Comparison of ENCODE assay signal across 1 cellular context in the genomic region with DNA sequence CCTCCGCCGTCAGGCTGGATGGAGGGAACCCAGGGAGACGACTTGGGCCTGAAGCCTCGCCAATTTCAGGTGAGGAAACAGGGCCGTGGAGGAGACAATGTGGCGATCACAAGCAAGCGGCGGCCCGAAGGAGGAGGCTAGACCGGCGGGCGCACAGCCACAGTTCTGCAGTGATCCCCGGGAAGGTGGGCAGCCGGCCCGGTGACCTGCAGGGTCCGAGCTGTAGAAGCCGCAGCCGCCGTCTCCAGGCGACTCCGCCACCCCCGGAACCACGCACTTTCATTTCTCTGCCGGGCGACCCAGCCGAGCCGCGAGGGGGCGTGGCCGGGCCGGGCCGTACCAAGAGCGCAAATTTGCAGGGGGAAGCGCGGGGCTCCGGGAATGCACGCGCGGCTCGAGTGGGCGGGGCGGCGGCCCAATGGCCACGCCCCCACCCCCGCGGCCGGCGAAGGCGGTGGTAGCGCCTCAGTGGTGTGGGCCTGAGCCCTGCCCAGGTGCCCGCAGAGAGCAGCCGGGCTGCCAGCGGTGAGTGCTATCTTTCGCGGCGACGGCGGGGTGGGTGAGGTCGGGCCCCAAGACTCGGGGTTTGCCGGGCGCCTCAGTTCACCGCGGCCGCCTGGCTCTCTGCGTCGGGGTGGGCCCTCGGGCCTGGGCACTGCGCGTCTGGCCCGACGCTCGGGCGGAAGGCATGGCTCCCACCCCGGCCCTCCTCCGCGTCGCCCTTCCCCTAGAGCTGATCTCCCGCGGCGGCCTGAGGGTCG.
TF ChIP-seq lines count a peak whose summit lies in the region.

Gene POR (plus strand): TSS at position 501 of the 761 bp plus-strand sequence. CDS start 38,847 bp downstream, outside the sequence.

TF ChIP-seq in K562, 482 proteins besides CTCF, POLR2A, EP300 and RAD21 (continued from another document and continues in another):
- TF ChIP-seq ZBTB8A (IDR thresholded peaks at IDR 0.05; ENCODE audit: partially characterized antibody): no peak
- TF ChIP-seq CHD7 (IDR thresholded peaks at IDR 0.05; ENCODE audit: low read depth, low read length): no peak
- TF ChIP-seq, protein P1, sequence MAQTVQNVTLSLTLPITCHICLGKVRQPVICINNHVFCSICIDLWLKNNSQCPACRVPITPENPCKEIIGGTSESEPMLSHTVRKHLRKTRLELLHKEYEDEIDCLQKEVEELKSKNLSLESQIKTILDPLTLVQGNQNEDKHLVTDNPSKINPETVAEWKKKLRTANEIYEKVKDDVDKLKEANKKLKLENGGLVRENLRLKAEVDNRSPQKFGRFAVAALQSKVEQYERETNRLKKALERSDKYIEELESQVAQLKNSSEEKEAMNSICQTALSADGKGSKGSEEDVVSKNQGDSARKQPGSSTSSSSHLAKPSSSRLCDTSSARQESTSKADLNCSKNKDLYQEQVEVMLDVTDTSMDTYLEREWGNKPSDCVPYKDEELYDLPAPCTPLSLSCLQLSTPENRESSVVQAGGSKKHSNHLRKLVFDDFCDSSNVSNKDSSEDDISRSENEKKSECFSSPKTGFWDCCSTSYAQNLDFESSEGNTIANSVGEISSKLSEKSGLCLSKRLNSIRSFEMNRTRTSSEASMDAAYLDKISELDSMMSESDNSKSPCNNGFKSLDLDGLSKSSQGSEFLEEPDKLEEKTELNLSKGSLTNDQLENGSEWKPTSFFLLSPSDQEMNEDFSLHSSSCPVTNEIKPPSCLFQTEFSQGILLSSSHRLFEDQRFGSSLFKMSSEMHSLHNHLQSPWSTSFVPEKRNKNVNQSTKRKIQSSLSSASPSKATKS (CRISPR knock-in tag; IDR thresholded peaks at IDR 0.05): no peak
- TF ChIP-seq, protein P2, sequence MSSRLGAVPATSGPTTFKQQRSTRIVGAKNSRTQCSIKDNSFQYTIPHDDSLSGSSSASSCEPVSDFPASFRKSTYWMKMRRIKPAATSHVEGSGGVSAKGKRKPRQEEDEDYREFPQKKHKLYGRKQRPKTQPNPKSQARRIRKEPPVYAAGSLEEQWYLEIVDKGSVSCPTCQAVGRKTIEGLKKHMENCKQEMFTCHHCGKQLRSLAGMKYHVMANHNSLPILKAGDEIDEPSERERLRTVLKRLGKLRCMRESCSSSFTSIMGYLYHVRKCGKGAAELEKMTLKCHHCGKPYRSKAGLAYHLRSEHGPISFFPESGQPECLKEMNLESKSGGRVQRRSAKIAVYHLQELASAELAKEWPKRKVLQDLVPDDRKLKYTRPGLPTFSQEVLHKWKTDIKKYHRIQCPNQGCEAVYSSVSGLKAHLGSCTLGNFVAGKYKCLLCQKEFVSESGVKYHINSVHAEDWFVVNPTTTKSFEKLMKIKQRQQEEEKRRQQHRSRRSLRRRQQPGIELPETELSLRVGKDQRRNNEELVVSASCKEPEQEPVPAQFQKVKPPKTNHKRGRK (tag; IDR thresholded peaks at IDR 0.05): no peak
- peak; percentile 93 for TF ChIP-seq SUPT5H (IDR thresholded peaks at IDR 0.05)
- TF ChIP-seq GATA2 (CRISPR knock-in tag; IDR thresholded peaks at IDR 0.05): no peak
- peak; percentile 61; the same call in 1 of the 2 replicates for TF ChIP-seq OTX1 (CRISPR knock-in tag; IDR thresholded peaks at IDR 0.05)
- no peak for TF ChIP-seq COPS2 (conservative IDR thresholded peaks at IDR 0.05)
- TF ChIP-seq EGR1 (conservative IDR thresholded peaks at IDR 0.05): peak; percentile 90
- peak; percentile 80 for TF ChIP-seq ESRRA (IDR thresholded peaks at IDR 0.05; ENCODE audit: borderline replicate concordance, low read depth)
- peak; percentile 99 for TF ChIP-seq PHF8 (IDR thresholded peaks at IDR 0.05; ENCODE audit: borderline replicate concordance, low read length)
- TF ChIP-seq E2F6 (IDR thresholded peaks at IDR 0.05; ENCODE audit: borderline replicate concordance in 1 of 2, extremely low read depth in 1 of 2, insufficient read depth in 1 of 2, insufficient read length in 1 of 2, low read depth in 1 of 2, low read length in 1 of 2, poor library complexity in 1 of 2, severe bottlenecking in 1 of 2): peak in 1 of 2 experiments; percentile 63
- TF ChIP-seq BRF1 (IDR thresholded peaks at IDR 0.05; ENCODE audit: borderline replicate concordance, extremely low read depth, insufficient read length): no peak
- TF ChIP-seq SIN3A (IDR thresholded peaks at IDR 0.05; ENCODE audit: borderline replicate concordance in 2 of 2, control insufficient read depth in 1 of 2, low read depth in 2 of 2, low read length in 2 of 2): peak; percentile 48 to 86; a peak in 3 of 4 replicates
- TF ChIP-seq EHMT2 (IDR thresholded peaks at IDR 0.05): no peak
- no peak for TF ChIP-seq MCM7 (IDR thresholded peaks at IDR 0.05)
- TF ChIP-seq ERF (CRISPR knock-in tag; IDR thresholded peaks at IDR 0.05): peak; percentile 57; the same call in 1 of the 2 replicates
- TF ChIP-seq RBM14 (IDR thresholded peaks at IDR 0.05; ENCODE audit: borderline replicate concordance, insufficient read depth, low read depth, low read length): peak; percentile 74; the same call in 1 of the 2 replicates
- TF ChIP-seq TGIF2 (CRISPR knock-in tag; IDR thresholded peaks at IDR 0.05): peak; percentile 82; the same call in 1 of the 2 replicates
- peak; percentile 99 for TF ChIP-seq JUND (IDR thresholded peaks at IDR 0.05; ENCODE audit: borderline replicate concordance, low read depth, low read length)
- TF ChIP-seq JUND (tag; IDR thresholded peaks at IDR 0.05; ENCODE audit: borderline replicate concordance, low read depth, low read length): no peak
- peak; percentile 99 for TF ChIP-seq BHLHE40 (IDR thresholded peaks at IDR 0.05; ENCODE audit: low read length)
- no peak for TF ChIP-seq KLF10 (CRISPR knock-in tag; IDR thresholded peaks at IDR 0.05)
- peak; percentile 31 for TF ChIP-seq RBM39 (optimal IDR thresholded peaks at IDR 0.05; ENCODE audit: low read depth, low read length)
- TF ChIP-seq, protein P3, sequence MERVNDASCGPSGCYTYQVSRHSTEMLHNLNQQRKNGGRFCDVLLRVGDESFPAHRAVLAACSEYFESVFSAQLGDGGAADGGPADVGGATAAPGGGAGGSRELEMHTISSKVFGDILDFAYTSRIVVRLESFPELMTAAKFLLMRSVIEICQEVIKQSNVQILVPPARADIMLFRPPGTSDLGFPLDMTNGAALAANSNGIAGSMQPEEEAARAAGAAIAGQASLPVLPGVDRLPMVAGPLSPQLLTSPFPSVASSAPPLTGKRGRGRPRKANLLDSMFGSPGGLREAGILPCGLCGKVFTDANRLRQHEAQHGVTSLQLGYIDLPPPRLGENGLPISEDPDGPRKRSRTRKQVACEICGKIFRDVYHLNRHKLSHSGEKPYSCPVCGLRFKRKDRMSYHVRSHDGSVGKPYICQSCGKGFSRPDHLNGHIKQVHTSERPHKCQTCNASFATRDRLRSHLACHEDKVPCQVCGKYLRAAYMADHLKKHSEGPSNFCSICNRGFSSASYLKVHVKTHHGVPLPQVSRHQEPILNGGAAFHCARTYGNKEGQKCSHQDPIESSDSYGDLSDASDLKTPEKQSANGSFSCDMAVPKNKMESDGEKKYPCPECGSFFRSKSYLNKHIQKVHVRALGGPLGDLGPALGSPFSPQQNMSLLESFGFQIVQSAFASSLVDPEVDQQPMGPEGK (CRISPR knock-in tag; IDR thresholded peaks at IDR 0.05; ENCODE audit: borderline replicate concordance): no peak
- TF ChIP-seq CEBPZ (IDR thresholded peaks at IDR 0.05; ENCODE audit: borderline replicate concordance, low read depth, low read length): no peak
- TF ChIP-seq SIN3B (IDR thresholded peaks at IDR 0.05; ENCODE audit: low read depth): peak; percentile 50
- TF ChIP-seq ZNF165 (CRISPR knock-in tag; IDR thresholded peaks at IDR 0.05; ENCODE audit: borderline replicate concordance): 0 out of 2 replicates have a peak, but pooled peaks have one; percentile 75
- no peak for TF ChIP-seq DDX20 (tag; IDR thresholded peaks at IDR 0.05; ENCODE audit: low read depth)
